Comparison of ENCODE assay signal across 9 cellular contexts in genomic region chr16:30394603-30395154, GRCh38. TPM values are rescaled to one million over a fixed set of nuclear protein-coding genes. Genes with fewer than 3 reads are reported as not detected.
DNase-seq lines count a peak whose midpoint lies in the region; ATAC-seq and TF ChIP-seq lines count a peak whose summit lies in the region.
"Had no signal": no experiment of that assay in that cellular context is flagged by ENCODE, and none has a peak within 500 bp of the region (broad histone marks: within the 10 kb centered on the region; RNA-seq: fewer than 3 reads in every experiment).

No MANE protein-coding gene starts in this region.

- peak overlapping the region; percentile 50 for H3K9ac ChIP-seq in muscle layer of colon (ENCODE audit: low read length)

- no peak for ATAC-seq in HG03039 (IDR thresholded peaks at IDR 0.05; ENCODE audit: unreplicated experiment)
- ATAC-seq in HG02678 (IDR thresholded peaks at IDR 0.05; ENCODE audit: unreplicated experiment) = no peak

- intact Hi-C loops in Calu3 (cut with micrococcal nuclease; ENCODE audit: unreplicated experiment) = no loop called here

- H3K4me3 ChIP-seq in ectodermal cell (ENCODE audit: insufficient read depth, low read depth, low read length) = peak overlapping the region; percentile 96
- H3K4me3 ChIP-seq in muscle layer of colon (ENCODE audit: low read depth in 1 of 2, low read length in 2 of 2) = peak overlapping the region; percentile 76 to 99

- H3K4me3 Mint-ChIP-seq in Calu3 (ENCODE audit: low read depth, unreplicated experiment) = peak overlapping the region; percentile 79

- H3K4me1 Mint-ChIP-seq in Calu3 (ENCODE audit: low read depth, unreplicated experiment) = peaks cover 31% of the 10 kb centered on the region

- H3K27ac ChIP-seq in ectodermal cell (ENCODE audit: insufficient read depth, low read depth, low read length, poor library complexity, severe bottlenecking) (peak overlapping the region; percentile 99), muscle layer of colon (ENCODE audit: low read depth, low read length) (peak overlapping the region; percentile 80)

- H3K27ac Mint-ChIP-seq in Calu3 (ENCODE audit: unreplicated experiment) = peak overlapping the region; percentile 51

- H3K36me3 Mint-ChIP-seq in Calu3 (ENCODE audit: insufficient read depth, unreplicated experiment) = peaks cover 38% of the 10 kb centered on the region

- no peaks in the 10 kb centered on the region for H3K9me3 Mint-ChIP-seq in Calu3 (ENCODE audit: low read depth, unreplicated experiment)

- DNase-seq in Calu3 (no peak), NCI-H2227 (lab: John Stamatoyannopoulos, UW; ENCODE audit: unreplicated experiment) (peak; percentile 39), NCI-H2107 (lab: John Stamatoyannopoulos, UW) (no peak), NCI-H226 (no peak)

- WGBS in ectodermal cell, 2 experiments = 0% methylated on average over 29 to 31 of the region's 31 CpGs

- H3K36me3 ChIP-seq in ectodermal cell (ENCODE audit: control insufficient read depth, insufficient read depth, low read length) (peaks cover 14% of the 10 kb centered on the region), muscle layer of colon (ENCODE audit: insufficient read depth, low read length) (peaks cover 20% of the 10 kb centered on the region)

- CTCF ChIA-PET in Calu3 (lab: Charles Lee) = interaction anchor here (0.6 to 1.9 kb wide), 12 partner anchors 12 to 1532 kb away, joined by 3 to 24 read pairs (median 4); partner anchors contain the start of genes DCTPP1, FBRS, PRR14 and SEPTIN1

- no peaks in the 10 kb centered on the region for H3K9me3 ChIP-seq in ectodermal cell (ENCODE audit: control insufficient read depth, low read length)
- no peaks in the 10 kb centered on the region for H3K9me3 ChIP-seq in muscle layer of colon (ENCODE audit: low read length)

- TF ChIP-seq CTCF in Calu3 (IDR thresholded peaks at IDR 0.05; ENCODE audit: unreplicated experiment) = no peak

- no TSS peak for BruUV-seq in Calu3 (replicated peaks; lab: Mats Ljungman, UMichigan)

- H3K27me3 Mint-ChIP-seq in Calu3 (ENCODE audit: unreplicated experiment) = no peaks in the 10 kb centered on the region

- no peaks in the 10 kb centered on the region for H3K27me3 ChIP-seq in ectodermal cell (ENCODE audit: control insufficient read depth, insufficient read depth, low read length, poor library complexity, severe bottlenecking)
- no peaks in the 10 kb centered on the region for H3K27me3 ChIP-seq in muscle layer of colon (ENCODE audit: control insufficient read depth in 1 of 2, insufficient read depth in 2 of 2, low read length in 2 of 2)

- H3K4me1 ChIP-seq in ectodermal cell (ENCODE audit: control insufficient read depth, insufficient read depth, low read length) (peaks cover 33% of the 10 kb centered on the region), muscle layer of colon (ENCODE audit: insufficient read depth, low read length) (peaks cover 37% of the 10 kb centered on the region)

RNA-seq across cellular contexts. Expression of gene ZNF48, which starts 0.5 kb away (rescaled TPM):
- 21.2 and 24.8 TPM in 2 replicates for total RNA-seq in Calu3 (2022)
- 45.3 TPM for polyA plus RNA-seq in ectodermal cell (2013, experiment 1 of 4)
- polyA plus RNA-seq in ectodermal cell (2013, experiment 2 of 4) = 53.1 TPM
- 34.0 TPM for polyA plus RNA-seq in ectodermal cell (2013, experiment 3 of 4)
- 39.1 TPM for polyA plus RNA-seq in ectodermal cell (2013, experiment 4 of 4)

RNA-seq across cellular contexts. Expression of gene SEPTIN1, which starts 12.3 kb away (rescaled TPM):
- 1.5 and 1.9 TPM in 2 replicates for total RNA-seq in Calu3 (2022)
- polyA plus RNA-seq in ectodermal cell (2013, experiment 1 of 4) = 3.1 TPM
- 2.3 TPM for polyA plus RNA-seq in ectodermal cell (2013, experiment 2 of 4)
- 3.8 TPM for polyA plus RNA-seq in ectodermal cell (2013, experiment 3 of 4)
- 4.1 TPM for polyA plus RNA-seq in ectodermal cell (2013, experiment 4 of 4)

RNA-seq across cellular contexts. Expression of gene ZNF771, which starts 12.7 kb away (rescaled TPM):
- total RNA-seq in Calu3 (2022) = 11.3 and 12.2 TPM in 2 replicates
- 7.4 TPM for polyA plus RNA-seq in ectodermal cell (2013, experiment 1 of 4)
- polyA plus RNA-seq in ectodermal cell (2013, experiment 2 of 4) = 6.9 TPM
- polyA plus RNA-seq in ectodermal cell (2013, experiment 3 of 4) = 11.5 TPM
- 10.3 TPM for polyA plus RNA-seq in ectodermal cell (2013, experiment 4 of 4)

RNA-seq across cellular contexts. Expression of gene MYL11, which starts 20.1 kb away (rescaled TPM):
- total RNA-seq in Calu3 (2022) = not detected in 2 replicates
- polyA plus RNA-seq in ectodermal cell (2013, experiment 1 of 4) = 3.6 TPM
- polyA plus RNA-seq in ectodermal cell (2013, experiment 2 of 4) = 2.8 TPM
- polyA plus RNA-seq in ectodermal cell (2013, experiment 3 of 4) = 0.75 TPM
- 1.5 TPM for polyA plus RNA-seq in ectodermal cell (2013, experiment 4 of 4)
- total RNA-seq: T-helper 2 cell treated with Interferon-gamma antibody and Interleukin-4, amounts not matched to agents 100 ng/mL and 5 ng/mL, for 36 hours had no signal

RNA-seq across cellular contexts. Expression of gene TBC1D10B, which starts 24.4 kb away (rescaled TPM):
- total RNA-seq in Calu3 (2022) = 66.4 and 69.5 TPM in 2 replicates
- 30.9 TPM for polyA plus RNA-seq in ectodermal cell (2013, experiment 1 of 4)
- 31.5 TPM for polyA plus RNA-seq in ectodermal cell (2013, experiment 2 of 4)
- polyA plus RNA-seq in ectodermal cell (2013, experiment 3 of 4) = 26.0 TPM
- polyA plus RNA-seq in ectodermal cell (2013, experiment 4 of 4) = 27.4 TPM
